1 cellular context compared by ENCODE assay signal in genomic region chr7:44100458-44101303, GRCh38.
TF ChIP-seq lines count a peak whose summit lies in the region.

No MANE protein-coding gene starts in this region.

TF ChIP-seq in HepG2, 621 proteins besides CTCF, POLR2A, EP300 and RAD21 (continued from another document and continues in another):
- TF ChIP-seq ZNF724P (CRISPR knock-in tag; IDR thresholded peaks at IDR 0.05; ENCODE audit: borderline replicate concordance) = 0 out of 2 replicates have a peak, but pooled peaks have one; percentile 67
- TF ChIP-seq ZKSCAN1 (IDR thresholded peaks at IDR 0.05; ENCODE audit: low read length) = no peak
- TF ChIP-seq AKAP8 (CRISPR knock-in tag; IDR thresholded peaks at IDR 0.05) = no peak
- no peak for TF ChIP-seq NFATC3 (CRISPR knock-in tag; IDR thresholded peaks at IDR 0.05)
- no peak for TF ChIP-seq ZNF761 (CRISPR knock-in tag; conservative IDR thresholded peaks at IDR 0.05)
- no peak for TF ChIP-seq FOXK2 (IDR thresholded peaks at IDR 0.05)
- TF ChIP-seq ELF3 (CRISPR knock-in tag; IDR thresholded peaks at IDR 0.05) = peak; percentile 77
- TF ChIP-seq, protein P1, sequence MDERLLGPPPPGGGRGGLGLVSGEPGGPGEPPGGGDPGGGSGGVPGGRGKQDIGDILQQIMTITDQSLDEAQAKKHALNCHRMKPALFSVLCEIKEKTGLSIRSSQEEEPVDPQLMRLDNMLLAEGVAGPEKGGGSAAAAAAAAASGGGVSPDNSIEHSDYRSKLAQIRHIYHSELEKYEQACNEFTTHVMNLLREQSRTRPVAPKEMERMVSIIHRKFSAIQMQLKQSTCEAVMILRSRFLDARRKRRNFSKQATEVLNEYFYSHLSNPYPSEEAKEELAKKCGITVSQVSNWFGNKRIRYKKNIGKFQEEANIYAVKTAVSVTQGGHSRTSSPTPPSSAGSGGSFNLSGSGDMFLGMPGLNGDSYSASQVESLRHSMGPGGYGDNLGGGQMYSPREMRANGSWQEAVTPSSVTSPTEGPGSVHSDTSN (CRISPR knock-in tag; IDR thresholded peaks at IDR 0.05) = no peak
- no peak for TF ChIP-seq ISL2 (CRISPR knock-in tag; IDR thresholded peaks at IDR 0.05)
- TF ChIP-seq, protein P2, sequence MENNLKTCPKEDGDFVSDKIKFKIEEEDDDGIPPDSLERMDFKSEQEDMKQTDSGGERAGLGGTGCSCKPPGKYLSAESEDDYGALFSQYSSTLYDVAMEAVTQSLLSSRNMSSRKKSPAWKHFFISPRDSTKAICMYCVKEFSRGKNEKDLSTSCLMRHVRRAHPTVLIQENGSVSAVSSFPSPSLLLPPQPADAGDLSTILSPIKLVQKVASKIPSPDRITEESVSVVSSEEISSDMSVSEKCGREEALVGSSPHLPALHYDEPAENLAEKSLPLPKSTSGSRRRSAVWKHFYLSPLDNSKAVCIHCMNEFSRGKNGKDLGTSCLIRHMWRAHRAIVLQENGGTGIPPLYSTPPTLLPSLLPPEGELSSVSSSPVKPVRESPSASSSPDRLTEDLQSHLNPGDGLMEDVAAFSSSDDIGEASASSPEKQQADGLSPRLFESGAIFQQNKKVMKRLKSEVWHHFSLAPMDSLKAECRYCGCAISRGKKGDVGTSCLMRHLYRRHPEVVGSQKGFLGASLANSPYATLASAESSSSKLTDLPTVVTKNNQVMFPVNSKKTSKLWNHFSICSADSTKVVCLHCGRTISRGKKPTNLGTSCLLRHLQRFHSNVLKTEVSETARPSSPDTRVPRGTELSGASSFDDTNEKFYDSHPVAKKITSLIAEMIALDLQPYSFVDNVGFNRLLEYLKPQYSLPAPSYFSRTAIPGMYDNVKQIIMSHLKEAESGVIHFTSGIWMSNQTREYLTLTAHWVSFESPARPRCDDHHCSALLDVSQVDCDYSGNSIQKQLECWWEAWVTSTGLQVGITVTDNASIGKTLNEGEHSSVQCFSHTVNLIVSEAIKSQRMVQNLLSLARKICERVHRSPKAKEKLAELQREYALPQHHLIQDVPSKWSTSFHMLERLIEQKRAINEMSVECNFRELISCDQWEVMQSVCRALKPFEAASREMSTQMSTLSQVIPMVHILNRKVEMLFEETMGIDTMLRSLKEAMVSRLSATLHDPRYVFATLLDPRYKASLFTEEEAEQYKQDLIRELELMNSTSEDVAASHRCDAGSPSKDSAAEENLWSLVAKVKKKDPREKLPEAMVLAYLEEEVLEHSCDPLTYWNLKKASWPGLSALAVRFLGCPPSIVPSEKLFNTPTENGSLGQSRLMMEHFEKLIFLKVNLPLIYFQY (CRISPR knock-in tag; IDR thresholded peaks at IDR 0.05; ENCODE audit: borderline replicate concordance) = peak; percentile 52; the same call in 1 of the 2 replicates
- TF ChIP-seq ZMYM3 (CRISPR knock-in tag; IDR thresholded peaks at IDR 0.05) = no peak
- TF ChIP-seq ZKSCAN5 (CRISPR knock-in tag; IDR thresholded peaks at IDR 0.05) = no peak
- TF ChIP-seq FOXK1 (CRISPR knock-in tag; IDR thresholded peaks at IDR 0.05; ENCODE audit: borderline replicate concordance, low read depth) = 0 out of 2 replicates have a peak, but pooled peaks have one; percentile 4
- TF ChIP-seq, protein P3, sequence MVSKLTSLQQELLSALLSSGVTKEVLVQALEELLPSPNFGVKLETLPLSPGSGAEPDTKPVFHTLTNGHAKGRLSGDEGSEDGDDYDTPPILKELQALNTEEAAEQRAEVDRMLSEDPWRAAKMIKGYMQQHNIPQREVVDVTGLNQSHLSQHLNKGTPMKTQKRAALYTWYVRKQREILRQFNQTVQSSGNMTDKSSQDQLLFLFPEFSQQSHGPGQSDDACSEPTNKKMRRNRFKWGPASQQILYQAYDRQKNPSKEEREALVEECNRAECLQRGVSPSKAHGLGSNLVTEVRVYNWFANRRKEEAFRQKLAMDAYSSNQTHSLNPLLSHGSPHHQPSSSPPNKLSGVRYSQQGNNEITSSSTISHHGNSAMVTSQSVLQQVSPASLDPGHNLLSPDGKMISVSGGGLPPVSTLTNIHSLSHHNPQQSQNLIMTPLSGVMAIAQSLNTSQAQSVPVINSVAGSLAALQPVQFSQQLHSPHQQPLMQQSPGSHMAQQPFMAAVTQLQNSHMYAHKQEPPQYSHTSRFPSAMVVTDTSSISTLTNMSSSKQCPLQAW (CRISPR knock-in tag; IDR thresholded peaks at IDR 0.05) = no peak
- TF ChIP-seq POLR2AphosphoS2 (IDR thresholded peaks at IDR 0.05; ENCODE audit: low read depth, low read length) = no peak
- no peak for TF ChIP-seq NFIC (IDR thresholded peaks at IDR 0.05; ENCODE audit: low read length)
- TF ChIP-seq ZNF350 (CRISPR knock-in tag; IDR thresholded peaks at IDR 0.05; ENCODE audit: borderline replicate concordance, low read depth) = no peak
- TF ChIP-seq ZNF878 (CRISPR knock-in tag; IDR thresholded peaks at IDR 0.05) = no peak
- no peak for TF ChIP-seq ZNF576 (CRISPR knock-in tag; IDR thresholded peaks at IDR 0.05)
- TF ChIP-seq FOXP1 (IDR thresholded peaks at IDR 0.05) = no peak
- TF ChIP-seq FOXP1 (CRISPR knock-in tag; IDR thresholded peaks at IDR 0.05) = no peak
- TF ChIP-seq, protein P4, sequence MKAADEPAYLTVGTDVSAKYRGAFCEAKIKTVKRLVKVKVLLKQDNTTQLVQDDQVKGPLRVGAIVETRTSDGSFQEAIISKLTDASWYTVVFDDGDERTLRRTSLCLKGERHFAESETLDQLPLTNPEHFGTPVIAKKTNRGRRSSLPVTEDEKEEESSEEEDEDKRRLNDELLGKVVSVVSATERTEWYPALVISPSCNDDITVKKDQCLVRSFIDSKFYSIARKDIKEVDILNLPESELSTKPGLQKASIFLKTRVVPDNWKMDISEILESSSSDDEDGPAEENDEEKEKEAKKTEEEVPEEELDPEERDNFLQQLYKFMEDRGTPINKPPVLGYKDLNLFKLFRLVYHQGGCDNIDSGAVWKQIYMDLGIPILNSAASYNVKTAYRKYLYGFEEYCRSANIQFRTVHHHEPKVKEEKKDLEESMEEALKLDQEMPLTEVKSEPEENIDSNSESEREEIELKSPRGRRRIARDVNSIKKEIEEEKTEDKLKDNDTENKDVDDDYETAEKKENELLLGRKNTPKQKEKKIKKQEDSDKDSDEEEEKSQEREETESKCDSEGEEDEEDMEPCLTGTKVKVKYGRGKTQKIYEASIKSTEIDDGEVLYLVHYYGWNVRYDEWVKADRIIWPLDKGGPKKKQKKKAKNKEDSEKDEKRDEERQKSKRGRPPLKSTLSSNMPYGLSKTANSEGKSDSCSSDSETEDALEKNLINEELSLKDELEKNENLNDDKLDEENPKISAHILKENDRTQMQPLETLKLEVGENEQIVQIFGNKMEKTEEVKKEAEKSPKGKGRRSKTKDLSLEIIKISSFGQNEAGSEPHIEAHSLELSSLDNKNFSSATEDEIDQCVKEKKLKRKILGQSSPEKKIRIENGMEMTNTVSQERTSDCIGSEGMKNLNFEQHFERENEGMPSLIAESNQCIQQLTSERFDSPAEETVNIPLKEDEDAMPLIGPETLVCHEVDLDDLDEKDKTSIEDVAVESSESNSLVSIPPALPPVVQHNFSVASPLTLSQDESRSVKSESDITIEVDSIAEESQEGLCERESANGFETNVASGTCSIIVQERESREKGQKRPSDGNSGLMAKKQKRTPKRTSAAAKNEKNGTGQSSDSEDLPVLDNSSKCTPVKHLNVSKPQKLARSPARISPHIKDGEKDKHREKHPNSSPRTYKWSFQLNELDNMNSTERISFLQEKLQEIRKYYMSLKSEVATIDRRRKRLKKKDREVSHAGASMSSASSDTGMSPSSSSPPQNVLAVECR (CRISPR knock-in tag; IDR thresholded peaks at IDR 0.05; ENCODE audit: borderline replicate concordance) = no peak; the same call in 1 of the 2 replicates
- TF ChIP-seq IKZF1 (IDR thresholded peaks at IDR 0.05) = no peak
- TF ChIP-seq FOXA1 (IDR thresholded peaks at IDR 0.05) = no peak
- TF ChIP-seq FOXA1 (CRISPR knock-in tag; IDR thresholded peaks at IDR 0.05) = peak; percentile 64
- no peak for TF ChIP-seq ZNF629 (CRISPR knock-in tag; conservative IDR thresholded peaks at IDR 0.05)
- no peak for TF ChIP-seq ARID2 (CRISPR knock-in tag; IDR thresholded peaks at IDR 0.05; ENCODE audit: borderline replicate concordance)
- TF ChIP-seq HES4 (CRISPR knock-in tag; IDR thresholded peaks at IDR 0.05; ENCODE audit: borderline replicate concordance) = no peak
- no peak for TF ChIP-seq ZNF598 (CRISPR knock-in tag; IDR thresholded peaks at IDR 0.05; ENCODE audit: borderline replicate concordance)
- no peak for TF ChIP-seq ZNF614 (CRISPR knock-in tag; IDR thresholded peaks at IDR 0.05; ENCODE audit: borderline replicate concordance)
- no peak for TF ChIP-seq ZBTB49 (CRISPR knock-in tag; IDR thresholded peaks at IDR 0.05; ENCODE audit: borderline replicate concordance)
- no peak for TF ChIP-seq TSC22D2 (CRISPR knock-in tag; IDR thresholded peaks at IDR 0.05; ENCODE audit: borderline replicate concordance)
- no peak for TF ChIP-seq POLR2AphosphoS5 (IDR thresholded peaks at IDR 0.05; ENCODE audit: low read depth, low read length)
- no peak for TF ChIP-seq ZSCAN25 (CRISPR knock-in tag; IDR thresholded peaks at IDR 0.05)
- TF ChIP-seq HNRNPH1 (optimal IDR thresholded peaks at IDR 0.05; ENCODE audit: low read depth, low read length) = no peak
- TF ChIP-seq MAX (IDR thresholded peaks at IDR 0.05) = peak; percentile 27; the same call in 1 of the 2 replicates
- TF ChIP-seq ZKSCAN8 (CRISPR knock-in tag; IDR thresholded peaks at IDR 0.05; ENCODE audit: borderline replicate concordance) = no peak
- TF ChIP-seq, protein P5, sequence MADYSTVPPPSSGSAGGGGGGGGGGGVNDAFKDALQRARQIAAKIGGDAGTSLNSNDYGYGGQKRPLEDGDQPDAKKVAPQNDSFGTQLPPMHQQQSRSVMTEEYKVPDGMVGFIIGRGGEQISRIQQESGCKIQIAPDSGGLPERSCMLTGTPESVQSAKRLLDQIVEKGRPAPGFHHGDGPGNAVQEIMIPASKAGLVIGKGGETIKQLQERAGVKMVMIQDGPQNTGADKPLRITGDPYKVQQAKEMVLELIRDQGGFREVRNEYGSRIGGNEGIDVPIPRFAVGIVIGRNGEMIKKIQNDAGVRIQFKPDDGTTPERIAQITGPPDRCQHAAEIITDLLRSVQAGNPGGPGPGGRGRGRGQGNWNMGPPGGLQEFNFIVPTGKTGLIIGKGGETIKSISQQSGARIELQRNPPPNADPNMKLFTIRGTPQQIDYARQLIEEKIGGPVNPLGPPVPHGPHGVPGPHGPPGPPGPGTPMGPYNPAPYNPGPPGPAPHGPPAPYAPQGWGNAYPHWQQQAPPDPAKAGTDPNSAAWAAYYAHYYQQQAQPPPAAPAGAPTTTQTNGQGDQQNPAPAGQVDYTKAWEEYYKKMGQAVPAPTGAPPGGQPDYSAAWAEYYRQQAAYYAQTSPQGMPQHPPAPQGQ (CRISPR knock-in tag; IDR thresholded peaks at IDR 0.05; ENCODE audit: borderline replicate concordance) = no peak
- TF ChIP-seq, protein P6, sequence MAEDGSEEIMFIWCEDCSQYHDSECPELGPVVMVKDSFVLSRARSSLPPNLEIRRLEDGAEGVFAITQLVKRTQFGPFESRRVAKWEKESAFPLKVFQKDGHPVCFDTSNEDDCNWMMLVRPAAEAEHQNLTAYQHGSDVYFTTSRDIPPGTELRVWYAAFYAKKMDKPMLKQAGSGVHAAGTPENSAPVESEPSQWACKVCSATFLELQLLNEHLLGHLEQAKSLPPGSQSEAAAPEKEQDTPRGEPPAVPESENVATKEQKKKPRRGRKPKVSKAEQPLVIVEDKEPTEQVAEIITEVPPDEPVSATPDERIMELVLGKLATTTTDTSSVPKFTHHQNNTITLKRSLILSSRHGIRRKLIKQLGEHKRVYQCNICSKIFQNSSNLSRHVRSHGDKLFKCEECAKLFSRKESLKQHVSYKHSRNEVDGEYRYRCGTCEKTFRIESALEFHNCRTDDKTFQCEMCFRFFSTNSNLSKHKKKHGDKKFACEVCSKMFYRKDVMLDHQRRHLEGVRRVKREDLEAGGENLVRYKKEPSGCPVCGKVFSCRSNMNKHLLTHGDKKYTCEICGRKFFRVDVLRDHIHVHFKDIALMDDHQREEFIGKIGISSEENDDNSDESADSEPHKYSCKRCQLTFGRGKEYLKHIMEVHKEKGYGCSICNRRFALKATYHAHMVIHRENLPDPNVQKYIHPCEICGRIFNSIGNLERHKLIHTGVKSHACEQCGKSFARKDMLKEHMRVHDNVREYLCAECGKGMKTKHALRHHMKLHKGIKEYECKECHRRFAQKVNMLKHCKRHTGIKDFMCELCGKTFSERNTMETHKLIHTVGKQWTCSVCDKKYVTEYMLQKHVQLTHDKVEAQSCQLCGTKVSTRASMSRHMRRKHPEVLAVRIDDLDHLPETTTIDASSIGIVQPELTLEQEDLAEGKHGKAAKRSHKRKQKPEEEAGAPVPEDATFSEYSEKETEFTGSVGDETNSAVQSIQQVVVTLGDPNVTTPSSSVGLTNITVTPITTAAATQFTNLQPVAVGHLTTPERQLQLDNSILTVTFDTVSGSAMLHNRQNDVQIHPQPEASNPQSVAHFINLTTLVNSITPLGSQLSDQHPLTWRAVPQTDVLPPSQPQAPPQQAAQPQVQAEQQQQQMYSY (CRISPR knock-in tag; IDR thresholded peaks at IDR 0.05) = no peak
- no peak for TF ChIP-seq ARHGAP35 (CRISPR knock-in tag; IDR thresholded peaks at IDR 0.05; ENCODE audit: borderline replicate concordance)
- no peak for TF ChIP-seq PRMT3 (CRISPR knock-in tag; IDR thresholded peaks at IDR 0.05; ENCODE audit: borderline replicate concordance, low read depth)
- no peak for TF ChIP-seq GLMP (CRISPR knock-in tag; IDR thresholded peaks at IDR 0.05; ENCODE audit: borderline replicate concordance)
- TF ChIP-seq SIN3B (IDR thresholded peaks at IDR 0.05; ENCODE audit: low read length) = no peak
